Comparison of ENCODE assay signal across 21 cellular contexts in the genomic region with DNA sequence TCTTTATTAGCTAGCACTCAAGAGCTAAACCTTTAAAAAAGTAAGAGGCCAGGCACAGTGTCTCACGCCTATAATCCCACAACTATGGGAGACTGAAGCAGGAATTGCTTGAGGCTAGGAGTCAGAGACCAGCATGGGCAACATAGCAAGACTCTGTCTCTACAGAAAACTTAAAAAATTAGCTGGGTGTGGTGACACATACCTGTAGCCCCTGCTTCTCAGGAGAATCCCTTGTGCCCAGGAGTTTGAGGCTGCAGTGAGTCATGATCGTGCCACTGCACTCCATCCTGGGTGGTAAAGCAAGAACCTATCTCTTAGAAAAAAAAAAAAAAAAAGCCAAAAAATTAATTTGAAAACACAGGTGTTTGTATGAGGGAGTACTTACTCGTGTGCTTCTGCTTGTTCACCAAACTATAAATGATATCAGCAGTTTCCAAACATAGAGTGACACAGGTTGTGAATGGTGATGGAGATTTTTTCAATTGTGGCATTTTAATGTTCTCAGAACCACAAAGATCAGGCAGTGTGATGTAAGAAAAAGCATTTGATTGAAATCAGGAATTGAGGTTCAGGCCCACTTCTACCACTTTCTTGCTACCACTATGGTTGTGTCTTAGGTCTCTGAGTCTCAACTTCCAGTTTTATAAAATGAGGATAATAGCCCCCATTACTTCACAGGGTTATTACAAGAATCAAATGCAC.
DNase-seq lines count a peak whose midpoint lies in the region; ATAC-seq and TF ChIP-seq lines count a peak whose summit lies in the region.
"Had no signal": no experiment of that assay in that cellular context is flagged by ENCODE, and none has a peak within 500 bp of the region (broad histone marks: within the 10 kb centered on the region; RNA-seq: fewer than 3 reads in every experiment).

No MANE protein-coding gene starts in this region.

- TF ChIP-seq POLR2A in gastrocnemius medialis (IDR thresholded peaks at IDR 0.05): no peak

- no peak for TF ChIP-seq CTCF in gastrocnemius medialis (IDR thresholded peaks at IDR 0.05 in 4 of 5, conservative IDR thresholded peaks at IDR 0.05 in 1 of 5)

- H3K9me3 ChIP-seq in gastrocnemius medialis: no peaks in the 10 kb centered on the region
- H3K9me3 ChIP-seq: BE2C, lower lobe of right lung, sigmoid colon, SK-N-SH had no signal

- no peak overlapping the region for H3K4me3 Mint-ChIP-seq in activated CD8-positive, alpha-beta memory T cell treated with anti-CD3 and anti-CD28 coated beads, Interleukin-2, amount 10 ng/mL, durations not matched to agents 7 days and 5 days
- H3K4me3 Mint-ChIP-seq in activated T-cell treated with anti-CD3 and anti-CD28 coated beads, Interleukin-2, amount 50 U/mL, for 72 hours: peak overlapping the region; percentile 0 to 43
- H3K4me3 Mint-ChIP-seq: activated naive CD4-positive, alpha-beta T cell treated with anti-CD3 and anti-CD28 coated beads, Interleukin-2, amount 50 U/mL, for 24 hours had no signal

- in situ Hi-C loops in gastrocnemius medialis (cut with MboI; ENCODE audit: low sequenced_read_pairs in 4 of 4): loop anchor here in 2 of 4 donors (25.0 kb wide), 2 partner anchors 103 to 422 kb away; a partner anchor contains a TSS

- peaks cover 42% of the 10 kb centered on the region for H3K4me1 Mint-ChIP-seq in activated CD8-positive, alpha-beta memory T cell treated with anti-CD3 and anti-CD28 coated beads, Interleukin-2, amount 10 ng/mL, durations not matched to agents 7 days and 5 days
- peaks cover 50% of the 10 kb centered on the region for H3K4me1 Mint-ChIP-seq in activated T-cell treated with anti-CD3 and anti-CD28 coated beads, Interleukin-2, amount 50 U/mL, for 72 hours (ENCODE audit: low read depth)

- CTCF ChIA-PET in activated CD8-positive, alpha-beta memory T cell treated with anti-CD3 and anti-CD28 coated beads, Interleukin-2, amount 10 ng/mL, durations not matched to agents 7 days and 5 days (lab: Charles Lee): interaction anchor here (1.2 to 1.5 kb wide), 2 partner anchors 9 to 115 kb away, joined by 3 to 4 read pairs; no protein-coding TSS in a partner anchor

- no peaks in the 10 kb centered on the region for H3K27me3 ChIP-seq in gastrocnemius medialis
- H3K27me3 ChIP-seq: BE2C, sigmoid colon had no signal

- peaks cover 0 to 25% of the 10 kb centered on the region in 2 donors for H3K36me3 ChIP-seq in gastrocnemius medialis

- H3K27me3 Mint-ChIP-seq in activated CD8-positive, alpha-beta memory T cell treated with anti-CD3 and anti-CD28 coated beads, Interleukin-2, amount 10 ng/mL, durations not matched to agents 7 days and 5 days: no peaks in the 10 kb centered on the region
- H3K27me3 Mint-ChIP-seq in activated T-cell treated with anti-CD3 and anti-CD28 coated beads, Interleukin-2, amount 50 U/mL, for 72 hours (ENCODE audit: low read depth): no peaks in the 10 kb centered on the region
- H3K27me3 Mint-ChIP-seq: activated naive CD4-positive, alpha-beta T cell treated with anti-CD3 and anti-CD28 coated beads, Interleukin-2, amount 50 U/mL, for 24 hours had no signal

- peak overlapping the region; percentile 3 to 66 (median 38) for H3K27ac ChIP-seq in gastrocnemius medialis
- H3K27ac ChIP-seq: GM23248, lower lobe of right lung, sigmoid colon had no signal

- peaks cover 78 to 80% of the 10 kb centered on the region in 2 donors for H3K4me1 ChIP-seq in gastrocnemius medialis

- intact Hi-C loops in gastrocnemius medialis (cut with DNase I; ENCODE audit: low total_unique reads): loop anchor here (5.0 kb wide), 1 partner anchor 427 kb away; a partner anchor contains a TSS

- ATAC-seq in activated CD8-positive, alpha-beta memory T cell treated with anti-CD3 and anti-CD28 coated beads, Interleukin-2, amount 10 ng/mL, durations not matched to agents 7 days and 5 days: peak; percentile 27
- ATAC-seq in activated T-cell treated with anti-CD3 and anti-CD28 coated beads, Interleukin-2, amount 50 U/mL, for 72 hours (replicated peaks in 1 of 2): peak; percentile 80 to 83
- ATAC-seq in gastrocnemius medialis (no peak), HG02642 (IDR thresholded peaks at IDR 0.05; ENCODE audit: poor library complexity, unreplicated experiment) (no peak)
- ATAC-seq: lower lobe of right lung had no signal

- H3K36me3 Mint-ChIP-seq in activated CD8-positive, alpha-beta memory T cell treated with anti-CD3 and anti-CD28 coated beads, Interleukin-2, amount 10 ng/mL, durations not matched to agents 7 days and 5 days: peaks cover 15% of the 10 kb centered on the region
- peaks cover 0 to 4% of the 10 kb centered on the region in 2 donors for H3K36me3 Mint-ChIP-seq in activated T-cell treated with anti-CD3 and anti-CD28 coated beads, Interleukin-2, amount 50 U/mL, for 72 hours (ENCODE audit: insufficient read depth in 2 of 2)

- no peaks in the 10 kb centered on the region for H3K9me3 Mint-ChIP-seq in activated CD8-positive, alpha-beta memory T cell treated with anti-CD3 and anti-CD28 coated beads, Interleukin-2, amount 10 ng/mL, durations not matched to agents 7 days and 5 days (ENCODE audit: low read depth)
- H3K9me3 Mint-ChIP-seq in activated T-cell treated with anti-CD3 and anti-CD28 coated beads, Interleukin-2, amount 50 U/mL, for 72 hours: no peaks in the 10 kb centered on the region
- H3K9me3 Mint-ChIP-seq: activated naive CD4-positive, alpha-beta T cell treated with anti-CD3 and anti-CD28 coated beads, Interleukin-2, amount 50 U/mL, for 24 hours had no signal

- H3K4me3 ChIP-seq in Jurkat, Clone E6-1 (ENCODE audit: low read length): no peak overlapping the region
- H3K4me3 ChIP-seq in gastrocnemius medialis: peak overlapping the region in 1 of 4 donors; percentile 15
- H3K4me3 ChIP-seq: GM23248, lower lobe of right lung, sigmoid colon had no signal

- H3K27ac Mint-ChIP-seq in activated CD8-positive, alpha-beta memory T cell treated with anti-CD3 and anti-CD28 coated beads, Interleukin-2, amount 10 ng/mL, durations not matched to agents 7 days and 5 days: no peak overlapping the region
- H3K27ac Mint-ChIP-seq in activated T-cell treated with anti-CD3 and anti-CD28 coated beads, Interleukin-2, amount 50 U/mL, for 72 hours: peak overlapping the region; percentile 44
- H3K27ac Mint-ChIP-seq: activated naive CD4-positive, alpha-beta T cell treated with anti-CD3 and anti-CD28 coated beads, Interleukin-2, amount 50 U/mL, for 24 hours had no signal

- no peak for DNase-seq in activated CD8-positive, alpha-beta memory T cell treated with anti-CD3 and anti-CD28 coated beads, Interleukin-2, amount 10 ng/mL, durations not matched to agents 7 days and 5 days
- no peak for DNase-seq in activated CD8-positive, alpha-beta memory T cell treated with anti-CD3 and anti-CD28 coated beads, Interleukin-2, amount 50 U/mL, for 4 hours
- DNase-seq in Jurkat, Clone E6-1 (ENCODE audit: low read depth, low spot score): peak; percentile 50
- DNase-seq in activated T-cell treated with anti-CD3 and anti-CD28 coated beads, Interleukin-2, amount 50 U/mL, for 72 hours: peak; percentile 14 to 48
- no peak for DNase-seq in gastrocnemius medialis
- no peak for DNase-seq in NCI-H510A (lab: John Stamatoyannopoulos, UW)
- no peak for DNase-seq in amniotic stem cell (lab: John Stamatoyannopoulos, UW)
- DNase-seq: BE2C; central memory CD4-positive, alpha-beta T cell; GF-D8; glutamatergic neuron; GM23248; kidney; lower lobe of right lung; NCI-H526; posterior cingulate gyrus; sigmoid colon; SK-N-SH; substantia nigra had no signal

Comparison
In these comparisons a context has a peak if more than half of its experiments do, and no peak if none do; other contexts are left out.
1. ATAC-seq: peak in activated CD8-positive, alpha-beta memory T cell treated with anti-CD3 and anti-CD28 coated beads, Interleukin-2, amount 10 ng/mL, durations not matched to agents 7 days and 5 days (single experiment) and activated T-cell treated with anti-CD3 and anti-CD28 coated beads, Interleukin-2, amount 50 U/mL, for 72 hours (2 of 2); none in gastrocnemius medialis (0 of 2) and HG02642 (single experiment).
2. DNase-seq: peak in Jurkat, Clone E6-1 (single experiment) and activated T-cell treated with anti-CD3 and anti-CD28 coated beads, Interleukin-2, amount 50 U/mL, for 72 hours (2 of 2); none in activated CD8-positive, alpha-beta memory T cell treated with anti-CD3 and anti-CD28 coated beads, Interleukin-2, amount 10 ng/mL, durations not matched to agents 7 days and 5 days (single experiment), activated CD8-positive, alpha-beta memory T cell treated with anti-CD3 and anti-CD28 coated beads, Interleukin-2, amount 50 U/mL, for 4 hours (single experiment), gastrocnemius medialis (0 of 2), NCI-H510A (single experiment) and amniotic stem cell (single experiment).